Comparison of ENCODE assay signal across 11 cellular contexts in genomic region chr19:13692096-13692495, GRCh38.
DNase-seq lines count a peak whose midpoint lies in the region; ATAC-seq, FAIRE-seq and TF ChIP-seq lines count a peak whose summit lies in the region.
"Had no signal": no experiment of that assay in that cellular context is flagged by ENCODE, and none has a peak within 500 bp of the region (broad histone marks: within the 10 kb centered on the region; RNA-seq: fewer than 3 reads in every experiment).

No MANE protein-coding gene starts in this region.

- peaks cover 21% of the 10 kb centered on the region for H3K27me3 Mint-ChIP-seq in stimulated activated naive CD8-positive, alpha-beta T cell treated with anti-CD3 and anti-CD28 coated beads, Interleukin-15, amount 100 ng/mL, for 72 hours

- no peak overlapping the region for H3K27ac Mint-ChIP-seq in stimulated activated naive CD8-positive, alpha-beta T cell treated with anti-CD3 and anti-CD28 coated beads, Interleukin-15, amount 100 ng/mL, for 72 hours

- ATAC-seq in HG03439 (IDR thresholded peaks at IDR 0.05; ENCODE audit: unreplicated experiment) = no peak
- no peak for ATAC-seq in stimulated activated naive CD8-positive, alpha-beta T cell treated with anti-CD3 and anti-CD28 coated beads, Interleukin-15, amount 100 ng/mL, for 72 hours

- peak overlapping the region; percentile 58 for H3K4me2 ChIP-seq in keratinocyte (ENCODE audit: control insufficient read depth, extremely low read depth, insufficient read depth, low read depth, low read length)

- no peaks in the 10 kb centered on the region for H3K9me3 Mint-ChIP-seq in stimulated activated naive CD8-positive, alpha-beta T cell treated with anti-CD3 and anti-CD28 coated beads, Interleukin-15, amount 100 ng/mL, for 72 hours

- no peak overlapping the region for H3K27ac ChIP-seq in ascending aorta
- H3K27ac ChIP-seq in keratinocyte (ENCODE audit: control insufficient read depth, insufficient read depth, low read length) = peak overlapping the region; percentile 24
- H3K27ac ChIP-seq: SK-N-MC had no signal

- H3K4me3 ChIP-seq in ascending aorta (no peak overlapping the region), keratinocyte (ENCODE audit: control insufficient read depth in 2 of 3, extremely low read depth in 1 of 3, insufficient read depth in 2 of 3, low read depth in 1 of 3, low read length in 3 of 3) (no peak overlapping the region)
- H3K4me3 ChIP-seq: SK-N-MC had no signal

- H3K4me1 ChIP-seq in ascending aorta = peaks cover 0 to 7% of the 10 kb centered on the region in 2 donors
- H3K4me1 ChIP-seq in keratinocyte (ENCODE audit: control insufficient read depth, extremely low read depth, insufficient read depth, low read length) = peaks cover 12% of the 10 kb centered on the region

- H2AFZ ChIP-seq in keratinocyte (ENCODE audit: control insufficient read depth, low read length) = peak overlapping the region; percentile 37

- dilution Hi-C loops in keratinocyte (cut with MboI; ENCODE audit: extremely low pct_ligation_motif_present, low sequenced_read_pairs) = no loop called here

- no peaks in the 10 kb centered on the region for H3K79me2 ChIP-seq in keratinocyte (ENCODE audit: control insufficient read depth, insufficient read depth, low read length)

- TF ChIP-seq CTCF in ascending aorta (IDR thresholded peaks at IDR 0.05) (no peak), keratinocyte (optimal IDR thresholded peaks at IDR 0.05 in 1 of 3, IDR thresholded peaks at IDR 0.05 in 1 of 3, conservative IDR thresholded peaks at IDR 0.05 in 1 of 3; ENCODE audit: extremely low read depth in 1 of 3, insufficient read depth in 2 of 3, low read length in 3 of 3) (no peak)

- H3K9me3 ChIP-seq in ascending aorta (no peaks in the 10 kb centered on the region), keratinocyte (ENCODE audit: control insufficient read depth, low read depth, low read length) (no peaks in the 10 kb centered on the region)

- H4K20me1 ChIP-seq in keratinocyte (ENCODE audit: control insufficient read depth, extremely low read depth, insufficient read depth, low read length) = no peaks in the 10 kb centered on the region

- no peaks in the 10 kb centered on the region for H3K27me3 ChIP-seq in ascending aorta
- no peaks in the 10 kb centered on the region for H3K27me3 ChIP-seq in keratinocyte (ENCODE audit: control insufficient read depth, extremely low read depth, insufficient read depth, low read length)

- H3K4me1 Mint-ChIP-seq in stimulated activated naive CD8-positive, alpha-beta T cell treated with anti-CD3 and anti-CD28 coated beads, Interleukin-15, amount 100 ng/mL, for 72 hours = no peaks in the 10 kb centered on the region

- intact Hi-C loops in ascending aorta (cut with DNase I) = no loop called here

- H3K9me1 ChIP-seq in keratinocyte (ENCODE audit: control insufficient read depth, extremely low read depth, insufficient read depth, low read length) = no peaks in the 10 kb centered on the region

- FAIRE-seq in keratinocyte (lab: Jason Lieb, UNC) = peak; percentile 88

- DNase-seq in Ammon's horn (ENCODE audit: low spot score) (peak; percentile 79), LHCN-M2 (ENCODE audit: low read depth) (peak; percentile 89), ascending aorta (ENCODE audit: low spot score in 2 of 2) (peak; percentile 9 to 66), keratinocyte (ENCODE audit: low read depth, low spot score) (peak; percentile 38), NCI-H82 treated with DMSO at 0.1 percent for 48 hours (lab: John Stamatoyannopoulos, UW; ENCODE audit: unreplicated experiment) (no peak)
- no peak for DNase-seq in stimulated activated naive CD8-positive, alpha-beta T cell treated with anti-CD3 and anti-CD28 coated beads, Interleukin-15, amount 100 ng/mL, for 72 hours
- DNase-seq in stimulated activated CD4-positive, alpha-beta T cell treated with anti-CD3 and anti-CD28 coated beads, Interleukin-2, amount 100 ng/mL, for 24 hours = no peak
- DNase-seq: central memory CD4-positive, alpha-beta T cell; NCI-H1694 treated with DMSO at 0.1 percent for 48 hours had no signal

- H3K36me3 ChIP-seq in ascending aorta (no peaks in the 10 kb centered on the region), keratinocyte (ENCODE audit: control insufficient read depth in 2 of 2, extremely low read depth in 1 of 2, insufficient read depth in 2 of 2, low read length in 2 of 2) (no peaks in the 10 kb centered on the region)

- H3K9ac ChIP-seq in keratinocyte (ENCODE audit: control insufficient read depth, extremely low read depth, insufficient read depth, low read length) = no peak overlapping the region

- H3K4me3 Mint-ChIP-seq in stimulated activated naive CD8-positive, alpha-beta T cell treated with anti-CD3 and anti-CD28 coated beads, Interleukin-15, amount 100 ng/mL, for 72 hours = no peak overlapping the region

Comparison
In these comparisons a context has a peak if more than half of its experiments do, and no peak if none do; other contexts are left out.
1. DNase-seq: peak in Ammon's horn (single experiment), LHCN-M2 (single experiment), ascending aorta (2 of 2) and keratinocyte (single experiment); none in NCI-H82 treated with DMSO at 0.1 percent for 48 hours (single experiment), stimulated activated naive CD8-positive, alpha-beta T cell treated with anti-CD3 and anti-CD28 coated beads, Interleukin-15, amount 100 ng/mL, for 72 hours (0 of 2) and stimulated activated CD4-positive, alpha-beta T cell treated with anti-CD3 and anti-CD28 coated beads, Interleukin-2, amount 100 ng/mL, for 24 hours (0 of 2).